8 cellular contexts compared by ENCODE assay signal in genomic region chr10:132395704-132396494, GRCh38. TPM values are rescaled to one million over a fixed set of nuclear protein-coding genes. Genes with fewer than 3 reads are reported as not detected.
DNase-seq lines count a peak whose midpoint lies in the region; ATAC-seq, FAIRE-seq and TF ChIP-seq lines count a peak whose summit lies in the region.

No MANE protein-coding gene starts in this region.

- no peak for FAIRE-seq in pancreas (lab: Jason Lieb, UNC)

- no peaks in the 10 kb centered on the region for H3K27me3 Mint-ChIP-seq in T-helper 17 cell

- H3K36me3 ChIP-seq in ACC112 (ENCODE audit: insufficient read depth, low read length) (no peaks in the 10 kb centered on the region), pancreas (no peaks in the 10 kb centered on the region)

- TF ChIP-seq CTCF in foreskin fibroblast (IDR thresholded peaks at IDR 0.05; ENCODE audit: low read depth, low read length) (no peak), pancreas (IDR thresholded peaks at IDR 0.05) (no peak), GM10266 (IDR thresholded peaks at IDR 0.05; ENCODE audit: control insufficient read depth, insufficient read depth, low read depth, missing control alignments) (no peak)

- H3K9me3 ChIP-seq in T-helper 17 cell (ENCODE audit: control insufficient read depth, low read length, poor library complexity, severe bottlenecking) (no peaks in the 10 kb centered on the region), pancreas (no peaks in the 10 kb centered on the region)

- 6 to 8% methylated on average over 34 to 71 of the region's 71 CpGs for WGBS in pancreas, 2 donors

- peak; percentile 9 for ATAC-seq in GM21737 (IDR thresholded peaks at IDR 0.05; ENCODE audit: unreplicated experiment)
- peak; percentile 45 for ATAC-seq in T-helper 17 cell
- ATAC-seq in pancreas, result peak; percentile 33 to 53 (median 47)
- no peak for ATAC-seq in HG03280 (IDR thresholded peaks at IDR 0.05; ENCODE audit: unreplicated experiment)

- H3K4me1 Mint-ChIP-seq in T-helper 17 cell, result peaks cover 11% of the 10 kb centered on the region

- peak in 1 of 3 donors; percentile 18 for DNase-seq in T-helper 17 cell
- DNase-seq in foreskin fibroblast, result peak in 1 of 2 donors; percentile 70
- DNase-seq in pancreas, result peak; percentile 77 to 94 (median 84)
- no peak for DNase-seq in AG08396 (ENCODE audit: low spot score)
- no peak for DNase-seq in GM10266 (ENCODE audit: extremely low spot score)

- no peaks in the 10 kb centered on the region for H3K36me3 Mint-ChIP-seq in T-helper 17 cell (ENCODE audit: low read depth)

- H3K27ac Mint-ChIP-seq in T-helper 17 cell, result no peak overlapping the region

- H3K27me3 ChIP-seq in ACC112 (ENCODE audit: insufficient read depth, low read length), result no peaks in the 10 kb centered on the region
- no peaks in the 10 kb centered on the region for H3K27me3 ChIP-seq in pancreas

- H3K27ac ChIP-seq in ACC112 (ENCODE audit: low read depth, low read length) (no peak overlapping the region), pancreas (peak overlapping the region; percentile 92 to 96 (median 94))

- H3K4me1 ChIP-seq in ACC112 (ENCODE audit: control insufficient read depth, insufficient read depth, low read length, unreplicated experiment) (peaks cover 12% of the 10 kb centered on the region), pancreas (peaks cover 16 to 27% (median 17%) of the 10 kb centered on the region in 3 donors)

- peaks cover 5% of the 10 kb centered on the region for H3K79me2 ChIP-seq in ACC112 (ENCODE audit: control insufficient read depth, insufficient read depth, low read length, unreplicated experiment)

- H2AFZ ChIP-seq in ACC112 (ENCODE audit: low read length, unreplicated experiment), result peak overlapping the region; percentile 75

- peak overlapping the region; percentile 25 for H3K4me3 Mint-ChIP-seq in T-helper 17 cell

- peak overlapping the region; percentile 71 for H3K4me3 ChIP-seq in ACC112 (ENCODE audit: low read depth, low read length)
- peak overlapping the region; percentile 37 to 40 for H3K4me3 ChIP-seq in foreskin fibroblast (ENCODE audit: low read depth in 1 of 2, low read length in 2 of 2)
- peak overlapping the region; percentile 28 to 80 (median 66) for H3K4me3 ChIP-seq in pancreas

- intact Hi-C loops in pancreas (cut with DNase I), result no loop called here

RNA-seq across cellular contexts. Expression of gene PWWP2B, which starts 1.1 kb away (rescaled TPM):
- total RNA-seq in T-helper 17 cell (10 to 100 TPM; 15.7 to 16.7 TPM), pancreas (10 to 100 TPM; 17.8 to 44.1 (median 25.9) TPM)
- 10 to 100 TPM; 23.5 to 25.2 TPM for polyA plus RNA-seq in pancreas

Comparison
In these comparisons a context has a peak if more than half of its experiments do, and no peak if none do; other contexts are left out.
1. DNase-seq: peak in pancreas (6 of 6); none in AG08396 (single experiment) and GM10266 (single experiment).
2. Peak in every context shown above with its lines, with median percentiles within 50 percentile points of each other: H3K4me3 ChIP-seq.